Comparison of ENCODE assay signal across 9 cellular contexts in the genomic region with DNA sequence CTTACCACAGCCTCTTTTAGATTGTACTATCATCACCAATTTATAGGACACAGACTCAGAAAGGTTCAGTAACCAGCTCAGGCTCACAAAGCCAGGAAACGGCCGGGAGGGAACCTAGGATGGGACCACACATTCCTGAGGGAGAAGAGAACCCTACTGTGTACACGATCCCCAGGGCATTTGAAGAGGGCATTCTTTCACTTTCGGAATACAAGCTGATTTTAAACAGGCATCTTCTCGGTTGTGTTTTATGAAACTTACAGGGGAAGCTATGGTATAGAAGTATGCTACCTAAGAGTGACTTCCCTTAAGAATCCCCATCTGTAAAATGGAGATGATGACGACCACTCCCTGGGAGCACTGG.
DNase-seq lines count a peak whose midpoint lies in the region; ATAC-seq and TF ChIP-seq lines count a peak whose summit lies in the region.
"Had no signal": no experiment of that assay in that cellular context is flagged by ENCODE, and none has a peak within 500 bp of the region (broad histone marks: within the 10 kb centered on the region; RNA-seq: fewer than 3 reads in every experiment).

No MANE protein-coding gene starts in this region.

- H3K27me3 ChIP-seq in effector memory CD4-positive, alpha-beta T cell (replicated peaks; ENCODE audit: control insufficient read depth, insufficient read depth, low read length, poor library complexity, severe bottlenecking) = no peaks in the 10 kb centered on the region

- TF ChIP-seq CTCF in GM12865 (IDR thresholded peaks at IDR 0.05; ENCODE audit: insufficient read depth, low read depth, low read length, missing control alignments) = no peak

- peak overlapping the region; percentile 18 for H3K4me3 ChIP-seq in GM12865 (ENCODE audit: low read depth, low read length)
- H3K4me3 ChIP-seq in effector memory CD4-positive, alpha-beta T cell (ENCODE audit: insufficient read depth, low read depth, low read length, poor library complexity, severe bottlenecking) = no peak overlapping the region

- H3K36me3 ChIP-seq in effector memory CD4-positive, alpha-beta T cell (ENCODE audit: control insufficient read depth, insufficient read depth, low read length) = no peaks in the 10 kb centered on the region

- ATAC-seq in GM19463 (IDR thresholded peaks at IDR 0.05; ENCODE audit: unreplicated experiment) (peak; percentile 45), HG03135 (IDR thresholded peaks at IDR 0.05; ENCODE audit: unreplicated experiment) (peak; percentile 46)

- DNase-seq in GM12865 (ENCODE audit: low read depth) (peak; percentile 45), midbrain (lab: John Stamatoyannopoulos, UW) (no peak), cerebellar nuclear complex (lab: John Stamatoyannopoulos, UW) (no peak), 8988T (no peak), substantia nigra (lab: John Stamatoyannopoulos, UW) (no peak)
- no peak for DNase-seq in effector memory CD4-positive, alpha-beta T cell
- DNase-seq: EL had no signal

- H3K27ac ChIP-seq in effector memory CD4-positive, alpha-beta T cell (ENCODE audit: insufficient read depth, low read length, poor library complexity, severe bottlenecking) = peak overlapping the region; percentile 9
- no peak overlapping the region for H3K27ac ChIP-seq in substantia nigra (ENCODE audit: low read depth, low read length, poor library complexity, severe bottlenecking)

- no peaks in the 10 kb centered on the region for H3K9me3 ChIP-seq in effector memory CD4-positive, alpha-beta T cell (ENCODE audit: control insufficient read depth, low read length)

- H3K4me1 ChIP-seq in effector memory CD4-positive, alpha-beta T cell (ENCODE audit: control insufficient read depth, insufficient read depth, low read length, poor library complexity, severe bottlenecking) = peaks cover 22% of the 10 kb centered on the region
